Comparison of ENCODE assay signal across 8 cellular contexts in the genomic region with DNA sequence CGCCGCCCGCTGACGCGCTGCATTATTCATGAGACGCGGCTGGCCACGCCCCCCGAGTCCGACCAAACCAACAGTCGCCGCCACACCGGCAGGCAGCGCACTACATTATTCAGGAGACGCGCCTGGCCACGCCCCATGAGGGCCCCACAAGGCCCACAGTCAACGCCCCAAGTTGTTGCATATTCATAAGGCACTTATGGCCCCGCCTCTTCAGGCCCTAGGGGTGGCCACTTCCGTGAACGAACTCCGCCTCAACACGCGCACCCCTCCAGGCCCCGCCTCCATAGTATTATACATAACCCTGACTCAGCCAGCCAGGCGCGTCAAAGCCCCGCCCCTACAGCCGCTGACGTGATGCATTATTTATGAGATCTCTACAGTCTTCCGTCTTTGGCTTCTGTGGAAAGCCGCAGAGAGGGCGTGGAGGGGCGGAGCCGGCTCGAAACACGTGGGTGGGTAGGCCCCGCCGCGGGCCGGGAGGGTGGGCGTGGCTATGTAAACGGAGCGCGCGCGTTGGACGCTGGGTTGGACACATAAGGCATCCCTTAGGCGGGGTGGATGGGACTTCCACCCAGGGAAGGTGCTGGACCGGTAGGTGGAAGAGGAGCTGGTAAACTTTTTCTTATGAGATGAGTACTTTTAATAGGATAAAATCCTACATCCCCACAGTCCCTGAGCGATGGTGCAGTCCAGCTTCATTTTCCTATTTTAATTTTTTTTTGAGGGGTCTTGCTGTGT. TPM values are rescaled to one million over a fixed set of nuclear protein-coding genes. Genes with fewer than 3 reads are reported as not detected.
DNase-seq lines count a peak whose midpoint lies in the region; ATAC-seq and TF ChIP-seq lines count a peak whose summit lies in the region.

No MANE protein-coding gene starts in this region.

- H3K4me3 ChIP-seq in H7 (ENCODE audit: insufficient read depth, low read depth, low read length) (peak overlapping the region; percentile 99; the same call in 1 of the 2 replicates), Loucy (ENCODE audit: low read length, poor library complexity, severe bottlenecking) (peak overlapping the region; percentile 76), RWPE2 (ENCODE audit: severe bottlenecking) (peak overlapping the region; percentile 95)

- peak overlapping the region; percentile 59 for H3K27ac Mint-ChIP-seq in nephron progenitor cell
- peak overlapping the region; percentile 94 for H3K27ac Mint-ChIP-seq in stimulated activated naive CD8-positive, alpha-beta T cell treated with anti-CD3 and anti-CD28 coated beads, Interleukin-15, Interleukin-2, amounts not matched to agents 100 ng/mL and 50 ng/mL, for 24 hours

- DNase-seq in ELF-1 (ENCODE audit: low read depth, low spot score): peak; percentile 100
- peak; percentile 99 for DNase-seq in H7
- peak; percentile 100 for DNase-seq in RWPE2 (ENCODE audit: low spot score)
- DNase-seq in activated effector memory CD4-positive, alpha-beta T cell treated with Interleukin-2 at 50 U/mL for 16 hours: peak; percentile 100
- DNase-seq in fibroblast of the conjunctiva (ENCODE audit: low read depth): peak; percentile 100
- DNase-seq in nephron progenitor cell: peak; percentile 100

- H3K27ac ChIP-seq in RWPE2 (ENCODE audit: poor library complexity, severe bottlenecking): peak overlapping the region; percentile 91

- H3K4me3 Mint-ChIP-seq in nephron progenitor cell: peak overlapping the region; percentile 91
- peak overlapping the region; percentile 93 for H3K4me3 Mint-ChIP-seq in stimulated activated naive CD8-positive, alpha-beta T cell treated with anti-CD3 and anti-CD28 coated beads, Interleukin-15, Interleukin-2, amounts not matched to agents 100 ng/mL and 50 ng/mL, for 24 hours

- peaks cover 45% of the 10 kb centered on the region for H3K79me2 ChIP-seq in Loucy (ENCODE audit: insufficient read depth, low read length)

- peaks cover 8% of the 10 kb centered on the region for H3K27me3 Mint-ChIP-seq in nephron progenitor cell (ENCODE audit: low read depth, poor library complexity)
- no peaks in the 10 kb centered on the region for H3K27me3 Mint-ChIP-seq in stimulated activated naive CD8-positive, alpha-beta T cell treated with anti-CD3 and anti-CD28 coated beads, Interleukin-15, Interleukin-2, amounts not matched to agents 100 ng/mL and 50 ng/mL, for 24 hours

- H3K9me3 Mint-ChIP-seq in nephron progenitor cell: no peaks in the 10 kb centered on the region
- H3K9me3 Mint-ChIP-seq in stimulated activated naive CD8-positive, alpha-beta T cell treated with anti-CD3 and anti-CD28 coated beads, Interleukin-15, Interleukin-2, amounts not matched to agents 100 ng/mL and 50 ng/mL, for 24 hours: no peaks in the 10 kb centered on the region

- TF ChIP-seq CTCF in Loucy (conservative IDR thresholded peaks at IDR 0.05; ENCODE audit: low read length): no peak
- TF ChIP-seq CTCF in RWPE2 (IDR thresholded peaks at IDR 0.05; ENCODE audit: poor library complexity, severe bottlenecking): no peak
- TF ChIP-seq CTCF in nephron progenitor cell (IDR thresholded peaks at IDR 0.05): no peak

- no peaks in the 10 kb centered on the region for H3F3A ChIP-seq in Loucy (ENCODE audit: low read depth)

- ATAC-seq in RWPE2 (ENCODE audit: low read depth): peak; percentile 75

- H3K27me3 ChIP-seq in H7 (ENCODE audit: control insufficient read depth, insufficient read depth, low read length) (no peaks in the 10 kb centered on the region), Loucy (ENCODE audit: insufficient read depth, low read length, poor library complexity, severe bottlenecking) (no peaks in the 10 kb centered on the region), RWPE2 (ENCODE audit: insufficient read depth, poor library complexity, severe bottlenecking) (no peaks in the 10 kb centered on the region)

- H3K36me3 Mint-ChIP-seq in nephron progenitor cell (ENCODE audit: low read depth): no peaks in the 10 kb centered on the region
- no peaks in the 10 kb centered on the region for H3K36me3 Mint-ChIP-seq in stimulated activated naive CD8-positive, alpha-beta T cell treated with anti-CD3 and anti-CD28 coated beads, Interleukin-15, Interleukin-2, amounts not matched to agents 100 ng/mL and 50 ng/mL, for 24 hours (ENCODE audit: low read depth)

- H3K9me3 ChIP-seq in Loucy (ENCODE audit: insufficient read depth, low read depth, low read length): no peaks in the 10 kb centered on the region
- no peaks in the 10 kb centered on the region for H3K9me3 ChIP-seq in RWPE2 (ENCODE audit: severe bottlenecking)

- H3K9ac ChIP-seq in Loucy (ENCODE audit: low read depth, low read length, poor library complexity, severe bottlenecking): peak overlapping the region; percentile 93

- no peaks in the 10 kb centered on the region for H3K9me2 ChIP-seq in Loucy (replicated peaks; ENCODE audit: low read depth, low read length)

- H3K4me1 Mint-ChIP-seq in nephron progenitor cell: peaks cover 24% of the 10 kb centered on the region
- peaks cover 14% of the 10 kb centered on the region for H3K4me1 Mint-ChIP-seq in stimulated activated naive CD8-positive, alpha-beta T cell treated with anti-CD3 and anti-CD28 coated beads, Interleukin-15, Interleukin-2, amounts not matched to agents 100 ng/mL and 50 ng/mL, for 24 hours (ENCODE audit: low read depth)

- peak overlapping the region; percentile 47 for H3K4me2 ChIP-seq in Loucy (ENCODE audit: low read depth, low read length, poor library complexity, severe bottlenecking)

- peaks cover 12% of the 10 kb centered on the region for H3K4me1 ChIP-seq in Loucy (ENCODE audit: insufficient read depth, low read length, poor library complexity, severe bottlenecking)
- H3K4me1 ChIP-seq in RWPE2 (ENCODE audit: insufficient read depth, poor library complexity, severe bottlenecking): peaks cover 16% of the 10 kb centered on the region

- H4K20me1 ChIP-seq in Loucy (ENCODE audit: insufficient read depth, low read length, poor library complexity, severe bottlenecking): peaks cover 23% of the 10 kb centered on the region

- H2AFZ ChIP-seq in Loucy (ENCODE audit: low read length): peak overlapping the region; percentile 82; the same call in 1 of the 2 replicates

- H3K36me3 ChIP-seq in H7 (replicated peaks; ENCODE audit: control insufficient read depth, insufficient read depth, low read length): no peaks in the 10 kb centered on the region
- no peaks in the 10 kb centered on the region for H3K36me3 ChIP-seq in Loucy (ENCODE audit: insufficient read depth, low read length)
- H3K36me3 ChIP-seq in RWPE2 (ENCODE audit: low read depth): peaks cover 3% of the 10 kb centered on the region; the same call in 1 of the 2 replicates

RNA-seq across cellular contexts. Expression of a gene that starts 0.4 kb away (rescaled TPM):
- total RNA-seq in H7 (2014; rRNA removed; shearing (Covaris generic)): 16.4 and 17.0 TPM in 2 replicates

RNA-seq across cellular contexts. Expression of a gene that starts 21.1 kb away (rescaled TPM):
- 446 and 481 TPM in 2 replicates for total RNA-seq in H7 (2014; rRNA removed; shearing (Covaris generic))

RNA-seq across cellular contexts. Expression of a gene that starts 35.4 kb away (rescaled TPM):
- total RNA-seq in H7 (2014; rRNA removed; shearing (Covaris generic)): 190 and 202 TPM in 2 replicates

RNA-seq across cellular contexts. Expression of a gene that starts 49.4 kb away (rescaled TPM):
- 1,268 and 1,295 TPM in 2 replicates for total RNA-seq in H7 (2014; rRNA removed; shearing (Covaris generic))

Comparison
In these comparisons a context has a peak if more than half of its experiments do, and no peak if none do; other contexts are left out.
1. Peak in every context shown above with its lines: DNase-seq, ATAC-seq, H3K4me3 ChIP-seq and H3K27ac ChIP-seq.